9 cellular contexts compared by ENCODE assay signal in the genomic region with DNA sequence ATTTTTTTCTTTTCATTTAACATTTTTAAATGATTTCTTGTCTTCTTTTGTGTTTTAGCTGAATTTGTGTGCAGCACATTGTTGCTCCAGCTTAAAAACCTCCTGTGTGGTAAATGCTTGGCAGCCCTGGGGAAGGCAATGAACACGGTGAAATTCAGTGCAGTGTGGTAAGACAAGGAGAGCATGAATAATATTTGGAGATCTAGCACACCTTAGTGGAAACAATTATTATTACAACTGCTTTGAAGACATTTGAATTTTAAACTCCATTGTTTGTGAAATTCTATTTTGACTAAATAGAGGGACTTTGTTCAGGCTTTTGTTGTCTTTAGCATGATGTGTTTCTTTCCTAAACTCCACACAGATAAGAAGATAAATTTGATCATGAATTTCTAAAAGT.
DNase-seq lines count a peak whose midpoint lies in the region; ATAC-seq and TF ChIP-seq lines count a peak whose summit lies in the region.
"Had no signal": no experiment of that assay in that cellular context is flagged by ENCODE, and none has a peak within 500 bp of the region (broad histone marks: within the 10 kb centered on the region; RNA-seq: fewer than 3 reads in every experiment).

No MANE protein-coding gene starts in this region.

- H2BK120ac ChIP-seq in H9 (ENCODE audit: low read depth, low read length, poor library complexity, severe bottlenecking) = no peak overlapping the region

- no peak overlapping the region for H4K8ac ChIP-seq in H9 (replicated peaks; ENCODE audit: insufficient read length, low read depth, low read length)

- H2BK12ac ChIP-seq in H9 (ENCODE audit: insufficient read length, low read depth, low read length) = no peak overlapping the region

- H3K36me3 ChIP-seq in breast epithelium (no peaks in the 10 kb centered on the region), Peyer's patch (no peaks in the 10 kb centered on the region)

- H2BK15ac ChIP-seq in H9 (ENCODE audit: low read depth, low read length) = no peak overlapping the region

- no peak overlapping the region for H4K91ac ChIP-seq in H9 (ENCODE audit: insufficient read length, low read depth, low read length)

- no peak overlapping the region for H2BK5ac ChIP-seq in H9 (ENCODE audit: insufficient read length, low read length)

- no peaks in the 10 kb centered on the region; the same call in 1 of the 2 replicates for H3K27me3 Mint-ChIP-seq in H9 (ENCODE audit: low read depth)
- H3K27me3 Mint-ChIP-seq: memory B cell had no signal

- no peak overlapping the region for H3K27ac ChIP-seq in H9 (ENCODE audit: insufficient read length, low read depth, low read length)
- H3K27ac ChIP-seq in breast epithelium = no peak overlapping the region
- H3K27ac ChIP-seq in Peyer's patch = no peak overlapping the region

- WGBS in H9 (ENCODE audit: extremely low coverage, insufficient read length, low lambda C conversion rate) = no CpG with 5 or more reads among the region's 1 CpG

- H2AFZ ChIP-seq in H9 (ENCODE audit: low read length) = no peak overlapping the region

- ATAC-seq in GM18861 (IDR thresholded peaks at IDR 0.05; ENCODE audit: unreplicated experiment) = no peak

- no peaks in the 10 kb centered on the region for H3K79me2 ChIP-seq in H9 (ENCODE audit: insufficient read depth, low read length)

- intact Hi-C loops in breast epithelium (cut with DNase I; ENCODE audit: low total_unique reads) = no loop called here

- H4K5ac ChIP-seq in H9 (ENCODE audit: insufficient read length, low read depth, low read length) = no peak overlapping the region

- no peak overlapping the region for H3K14ac ChIP-seq in H9 (ENCODE audit: insufficient read depth, low read length)

- H3K4me3 ChIP-seq in breast epithelium (no peak overlapping the region), Peyer's patch (no peak overlapping the region)

- no peak overlapping the region for H3K4me3 Mint-ChIP-seq in H9
- H3K4me3 Mint-ChIP-seq: memory B cell had no signal

- TF ChIP-seq CTCF in H9 (conservative IDR thresholded peaks at IDR 0.05) (peak; percentile 52; the same call in 2 of the 3 replicates), breast epithelium (IDR thresholded peaks at IDR 0.05) (peak in 2 of 3 donors; percentile 75 to 76), Peyer's patch (IDR thresholded peaks at IDR 0.05) (peak in 3 of 6 experiments; percentile 13 to 31 (median 21))

- no peak overlapping the region for H2AK5ac ChIP-seq in H9 (ENCODE audit: insufficient read length, low read length)

- H4K20me1 ChIP-seq in H9 (ENCODE audit: control insufficient read depth, insufficient read depth, insufficient read length) = no peaks in the 10 kb centered on the region

- H3K9me3 Mint-ChIP-seq in H9 = peaks cover 12 to 23% of the 10 kb centered on the region in 2 experiments

- no peaks in the 10 kb centered on the region for H3K23me2 ChIP-seq in H9 (ENCODE audit: insufficient read length, low read depth, low read length, poor library complexity, severe bottlenecking)

- no peak overlapping the region for H3K23ac ChIP-seq in H9 (ENCODE audit: insufficient read length, low read depth, low read length)

- H3K27ac Mint-ChIP-seq in H9 = no peak overlapping the region; a peak in 1 of 7 replicates
- H3K27ac Mint-ChIP-seq: memory B cell had no signal

- no peaks in the 10 kb centered on the region for H3K4me1 Mint-ChIP-seq in H9
- H3K4me1 Mint-ChIP-seq: memory B cell had no signal

- no peak overlapping the region for H3K56ac ChIP-seq in H9 (ENCODE audit: insufficient read length, low read depth, low read length)

- H3K79me1 ChIP-seq in H9 (ENCODE audit: insufficient read depth, low read depth, low read length, poor library complexity, severe bottlenecking) = no peaks in the 10 kb centered on the region

- H3K27me3 ChIP-seq in H9 (ENCODE audit: insufficient read depth, low read length) (no peaks in the 10 kb centered on the region), breast epithelium (no peaks in the 10 kb centered on the region), Peyer's patch (no peaks in the 10 kb centered on the region)

- no peak overlapping the region for H3K4ac ChIP-seq in H9 (ENCODE audit: low read depth, low read length)

- no peak overlapping the region for H3K4me2 ChIP-seq in H9 (ENCODE audit: insufficient read depth, insufficient read length, low read length)

- no peak overlapping the region for H3K9ac ChIP-seq in H9 (ENCODE audit: extremely low read depth, insufficient read length, low read length)

- H2BK20ac ChIP-seq in H9 (ENCODE audit: low read depth, low read length, poor library complexity, severe bottlenecking) = no peak overlapping the region

- H3K4me1 ChIP-seq in H9 (ENCODE audit: insufficient read depth, low read length) = no peaks in the 10 kb centered on the region
- H3K4me1 ChIP-seq in breast epithelium = no peaks in the 10 kb centered on the region
- no peaks in the 10 kb centered on the region for H3K4me1 ChIP-seq in Peyer's patch

- no peak overlapping the region for H3K18ac ChIP-seq in H9 (ENCODE audit: insufficient read length, low read depth, low read length)

- no peak for TF ChIP-seq POLR2A in breast epithelium (IDR thresholded peaks at IDR 0.05)
- no peak for TF ChIP-seq POLR2A in Peyer's patch (IDR thresholded peaks at IDR 0.05)

- H3K36me3 Mint-ChIP-seq in H9 (ENCODE audit: insufficient read depth in 1 of 3, low read depth in 3 of 3) = peaks cover 5 to 18% (median 7%) of the 10 kb centered on the region in 3 experiments; a peak in 5 of 7 replicates
- H3K36me3 Mint-ChIP-seq: memory B cell had no signal

- no peak for DNase-seq in H9
- peak; percentile 69 for DNase-seq in NCI-H345 (lab: John Stamatoyannopoulos, UW)
- peak in 1 of 2 donors; percentile 33 for DNase-seq in breast epithelium (ENCODE audit: low spot score in 2 of 2)
- peak; percentile 82 for DNase-seq in left kidney (ENCODE audit: low read depth, low spot score)
- DNase-seq in central memory CD4-positive, alpha-beta T cell = no peak
- DNase-seq in Peyer's patch = no peak
- no peak for DNase-seq in activated naive CD4-positive, alpha-beta T cell treated with Interleukin-2 at 50 U/mL for 16 hours

- H3K9me3 ChIP-seq in H9 (ENCODE audit: control insufficient read depth, low read depth, low read length) (no peaks in the 10 kb centered on the region), breast epithelium (no peaks in the 10 kb centered on the region), Peyer's patch (no peaks in the 10 kb centered on the region)

- no peak overlapping the region for H3T11ph ChIP-seq in H9 (ENCODE audit: low read length)

Comparison
In these comparisons a context has a peak if more than half of its experiments do, and no peak if none do; other contexts are left out.
1. DNase-seq: peak in NCI-H345 (single experiment) and left kidney (single experiment); none in H9 (single experiment), central memory CD4-positive, alpha-beta T cell (single experiment), Peyer's patch (0 of 3) and activated naive CD4-positive, alpha-beta T cell treated with Interleukin-2 at 50 U/mL for 16 hours (single experiment).